ENCODE assay signal across 8 cellular contexts in genomic region chr20:346640-347316, GRCh38. TPM values are rescaled to one million over a fixed set of nuclear protein-coding genes. Genes with fewer than 3 reads are reported as not detected.
DNase-seq lines count a peak whose midpoint lies in the region; ATAC-seq and TF ChIP-seq lines count a peak whose summit lies in the region.

NRSN2 (plus strand) TSS chr20:347111; CDS start chr20:349644, 2,533 bp downstream.

- POLR2A ChIA-PET in AG04449 (lab: Yijun Ruan, JAX): interaction anchor here (0.6 to 1.5 kb wide), 6 partner anchors 9 to 36 kb away, joined by 3 to 5 read pairs (median 4); partner anchors contain the start of genes SOX12 and TRIB3
- POLR2A ChIA-PET in RWPE1 (lab: Yijun Ruan, JAX; ENCODE audit: low non-redundant PET): interaction anchor here (0.5 kb wide), 1 partner anchor 1069 kb away, joined by 3 read pairs; no protein-coding TSS in a partner anchor

- peak; percentile 35 for ATAC-seq in GM18498 (IDR thresholded peaks at IDR 0.05; ENCODE audit: unreplicated experiment)

- peak; percentile 8 to 19 for TF ChIP-seq POLR2A in sigmoid colon (IDR thresholded peaks at IDR 0.05)

- peak within 1 kb of the TSS; percentile 76 for H3K4me3 ChIP-seq in AG04449 (ENCODE audit: low read depth, low read length)
- peak within 1 kb of the TSS; percentile 66 to 79 for H3K4me3 ChIP-seq in cardiac fibroblast (replicated peaks in 1 of 2; ENCODE audit: low read depth in 2 of 2, low read length in 2 of 2)
- H3K4me3 ChIP-seq in sigmoid colon: peak within 1 kb of the TSS; percentile 72 to 82 (median 79)

- peaks cover 0 to 28% (median 19%) of the 10 kb centered on the region in 4 donors for H3K4me1 ChIP-seq in sigmoid colon

- 1 to 4% methylated on average over 50 of the region's 50 CpGs for WGBS in sigmoid colon, 2 donors

- TF ChIP-seq EP300 in sigmoid colon (IDR thresholded peaks at IDR 0.05): no peak

- H3K27ac ChIP-seq in RWPE1: peak within 1 kb of the TSS; percentile 96
- peak within 1 kb of the TSS; percentile 94 to 98 (median 96) for H3K27ac ChIP-seq in sigmoid colon

- no peaks in the 10 kb centered on the region for H3K27me3 ChIP-seq in sigmoid colon

- intact Hi-C loops in sigmoid colon (cut with DNase I): loop anchor here (2.0 to 5.0 kb wide), 4 partner anchors 22 to 196 kb away; partner anchors contain the start of genes CSNK2A1, SOX12 and TBC1D20

- DNase-seq in AG04449 (ENCODE audit: low read depth, low spot score): no peak
- no peak for DNase-seq in HT1080 (ENCODE audit: low read depth)
- peak; percentile 80 for DNase-seq in RWPE1 (ENCODE audit: low spot score)
- peak; percentile 55 to 76 for DNase-seq in cardiac fibroblast (ENCODE audit: low read depth in 2 of 2)
- peak; percentile 81 for DNase-seq in iPS-NIHi7 (ENCODE audit: extremely low spot score)
- peak; percentile 85 for DNase-seq in sigmoid colon
- DNase-seq in HPDE6-E6E7 (ENCODE audit: extremely low spot score): no peak

- peaks cover 0 to 27% (median 2%) of the 10 kb centered on the region in 4 donors for H3K36me3 ChIP-seq in sigmoid colon

- TF ChIP-seq CTCF in AG04449 (IDR thresholded peaks at IDR 0.05; ENCODE audit: insufficient read depth, low read length, missing control alignments): no peak
- TF ChIP-seq CTCF in RWPE1 (conservative IDR thresholded peaks at IDR 0.05; ENCODE audit: low read depth): no peak
- no peak for TF ChIP-seq CTCF in cardiac fibroblast (IDR thresholded peaks at IDR 0.05; ENCODE audit: low read depth, low read length)
- no peak for TF ChIP-seq CTCF in sigmoid colon (IDR thresholded peaks at IDR 0.05)

- H3K9me3 ChIP-seq in sigmoid colon: peaks cover 0 to 2% (median 0%) of the 10 kb centered on the region in 4 donors

- CTCF ChIA-PET in AG04449 (lab: Yijun Ruan, JAX): interaction anchor here (1.0 to 4.7 kb wide), 3 partner anchors 10 to 16 kb away, joined by 3 to 47 read pairs (median 4); no protein-coding TSS in a partner anchor
- CTCF ChIA-PET in RWPE1 (lab: Yijun Ruan, JAX): interaction anchor here (0.7 to 1.2 kb wide), 2 partner anchors 16 to 64 kb away, joined by 3 read pairs; no protein-coding TSS in a partner anchor

RNA-seq across cellular contexts. Expression of gene NRSN2, which starts in this region (rescaled TPM):
- total RNA-seq in HT1080 (2014; rRNA removed; shearing (Covaris generic)): 18.8 and 21.7 TPM in 2 replicates
- polyA plus RNA-seq in HT1080 (2015; cell fraction: cytosol; rRNA removed): 16.3 and 29.9 TPM in 2 replicates
- 9.4 and 9.9 TPM in 2 replicates for polyA plus RNA-seq in HT1080 (2015; cell fraction: nucleus; rRNA removed)
- total RNA-seq in sigmoid colon: 10 to 100 TPM; 23.2 to 34.3 (median 27.6) TPM
- 10 to 100 TPM in 1 of 3 donors, 1 to 10 TPM in 2; 2.3 to 16.3 (median 7.8) TPM for polyA plus RNA-seq in sigmoid colon

Comparison
In these comparisons a context has a peak if more than half of its experiments do, and no peak if none do; other contexts are left out.
1. DNase-seq: peak in RWPE1 (single experiment), cardiac fibroblast (2 of 2), iPS-NIHi7 (single experiment) and sigmoid colon (single experiment); none in AG04449 (single experiment), HT1080 (single experiment) and HPDE6-E6E7 (single experiment).
2. Peak in every context shown above with its lines, with median percentiles within 50 percentile points of each other: H3K4me3 ChIP-seq.